ENCODE assay signal across 8 cellular contexts in genomic region chr5:151770383-151771258, GRCh38. TPM values are rescaled to one million over a fixed set of nuclear protein-coding genes. Genes with fewer than 3 reads are reported as not detected.
DNase-seq lines count a peak whose midpoint lies in the region; ATAC-seq and TF ChIP-seq lines count a peak whose summit lies in the region.

No MANE protein-coding gene starts in this region.

- ATAC-seq in GM21381 (IDR thresholded peaks at IDR 0.05; ENCODE audit: unreplicated experiment) (peak; percentile 22), left lung (peak; percentile 30)

- H3K9me3 Mint-ChIP-seq in activated T-helper 1 cell treated with anti-CD3 and anti-CD28 coated beads, Interleukin-12 subunit alpha, Interleukin-12 subunit beta, Interleukin-2, Interleukin-4 antibody, amounts not matched to agents 30 ng/mL and 10 ng/mL and 1 ng/mL, durations not matched to agents 14 hours and 24 hours and 36 hours: no peaks in the 10 kb centered on the region

- no peaks in the 10 kb centered on the region for H3K27me3 Mint-ChIP-seq in activated T-helper 1 cell treated with anti-CD3 and anti-CD28 coated beads, Interleukin-12 subunit alpha, Interleukin-12 subunit beta, Interleukin-2, Interleukin-4 antibody, amounts not matched to agents 30 ng/mL and 10 ng/mL and 1 ng/mL, durations not matched to agents 14 hours and 24 hours and 36 hours (ENCODE audit: insufficient read depth)

- no peaks in the 10 kb centered on the region for H3K9me3 ChIP-seq in left lung

- H3K27ac ChIP-seq in coronary artery (peak overlapping the region; percentile 95 to 97), left lung (peak overlapping the region; percentile 98 to 100)

- no peak for TF ChIP-seq CTCF in coronary artery (IDR thresholded peaks at IDR 0.05)
- TF ChIP-seq CTCF in left lung (IDR thresholded peaks at IDR 0.05): no peak

- H3K4me1 Mint-ChIP-seq in activated T-helper 1 cell treated with anti-CD3 and anti-CD28 coated beads, Interleukin-12 subunit alpha, Interleukin-12 subunit beta, Interleukin-2, Interleukin-4 antibody, amounts not matched to agents 30 ng/mL and 10 ng/mL and 1 ng/mL, durations not matched to agents 14 hours and 24 hours and 36 hours (ENCODE audit: low read depth): peaks cover 28% of the 10 kb centered on the region

- no peaks in the 10 kb centered on the region for H3K27me3 ChIP-seq in left lung

- H3K4me3 Mint-ChIP-seq in activated T-helper 1 cell treated with anti-CD3 and anti-CD28 coated beads, Interleukin-12 subunit alpha, Interleukin-12 subunit beta, Interleukin-2, Interleukin-4 antibody, amounts not matched to agents 30 ng/mL and 10 ng/mL and 1 ng/mL, durations not matched to agents 14 hours and 24 hours and 36 hours: no peak overlapping the region

- peaks cover 15% of the 10 kb centered on the region for H3K36me3 Mint-ChIP-seq in activated T-helper 1 cell treated with anti-CD3 and anti-CD28 coated beads, Interleukin-12 subunit alpha, Interleukin-12 subunit beta, Interleukin-2, Interleukin-4 antibody, amounts not matched to agents 30 ng/mL and 10 ng/mL and 1 ng/mL, durations not matched to agents 14 hours and 24 hours and 36 hours (ENCODE audit: low read depth)

- no peak overlapping the region for H3K27ac Mint-ChIP-seq in activated T-helper 1 cell treated with anti-CD3 and anti-CD28 coated beads, Interleukin-12 subunit alpha, Interleukin-12 subunit beta, Interleukin-2, Interleukin-4 antibody, amounts not matched to agents 30 ng/mL and 10 ng/mL and 1 ng/mL, durations not matched to agents 14 hours and 24 hours and 36 hours

- H3K36me3 ChIP-seq in left lung: no peaks in the 10 kb centered on the region

- H3K4me3 ChIP-seq in coronary artery (peak overlapping the region; percentile 77), left lung (peak overlapping the region; percentile 41 to 76)

- peak; percentile 81 for DNase-seq in GDM1 (lab: John Stamatoyannopoulos, UW)
- peak; percentile 31 for DNase-seq in HPDE6-E6E7 (ENCODE audit: extremely low spot score)
- peak; percentile 62 to 73 for DNase-seq in SHP77 (lab: John Stamatoyannopoulos, UW)
- peak; percentile 90 for DNase-seq in coronary artery (ENCODE audit: low spot score)
- peak; percentile 80 to 91 for DNase-seq in left lung
- DNase-seq in stimulated activated CD4-positive, alpha-beta T cell treated with anti-CD3 and anti-CD28 coated beads, Interleukin-2, amount 100 ng/mL, for 24 hours: peak; percentile 62 to 65
- DNase-seq in activated T-helper 1 cell treated with anti-CD3 and anti-CD28 coated beads, Interleukin-12 subunit alpha, Interleukin-12 subunit beta, Interleukin-2, Interleukin-4 antibody, amounts not matched to agents 30 ng/mL and 10 ng/mL and 1 ng/mL, durations not matched to agents 14 hours and 24 hours and 36 hours (ENCODE audit: low spot score): no peak

- intact Hi-C loops in left lung (cut with DNase I): no loop called here
- intact Hi-C loops in activated T-helper 1 cell treated with anti-CD3 and anti-CD28 coated beads, Interleukin-12 subunit alpha, Interleukin-12 subunit beta, Interleukin-2, Interleukin-4 antibody, amounts not matched to agents 30 ng/mL and 10 ng/mL and 1 ng/mL, durations not matched to agents 14 hours and 24 hours and 36 hours (cut with micrococcal nuclease): loop anchor here (1.0 to 10.0 kb wide), 14 partner anchors 12 to 1768 kb away; partner anchors contain the start of genes ATOX1, DCTN4, GM2A and HMGXB3

- peaks cover 13 to 40% of the 10 kb centered on the region in 2 donors for H3K4me1 ChIP-seq in left lung

RNA-seq across cellular contexts. Expression of gene G3BP1, which starts 1.1 kb away (rescaled TPM):
- 100 to 1,000 TPM; 150 to 207 TPM for total RNA-seq in left lung
- total RNA-seq in activated T-helper 1 cell treated with anti-CD3 and anti-CD28 coated beads, Interleukin-12 subunit alpha, Interleukin-12 subunit beta, Interleukin-2, Interleukin-4 antibody, amounts not matched to agents 30 ng/mL and 10 ng/mL and 1 ng/mL, durations not matched to agents 14 hours and 24 hours and 36 hours: 340 and 348 TPM in 2 replicates

RNA-seq across cellular contexts. Expression of gene ATOX1, which starts 12.2 kb away (rescaled TPM):
- 10 to 100 TPM; 72.1 to 89.7 TPM for total RNA-seq in left lung
- total RNA-seq in activated T-helper 1 cell treated with anti-CD3 and anti-CD28 coated beads, Interleukin-12 subunit alpha, Interleukin-12 subunit beta, Interleukin-2, Interleukin-4 antibody, amounts not matched to agents 30 ng/mL and 10 ng/mL and 1 ng/mL, durations not matched to agents 14 hours and 24 hours and 36 hours: 72.5 and 83.7 TPM in 2 replicates
